ENCODE assay signal across 8 cellular contexts in the genomic region with DNA sequence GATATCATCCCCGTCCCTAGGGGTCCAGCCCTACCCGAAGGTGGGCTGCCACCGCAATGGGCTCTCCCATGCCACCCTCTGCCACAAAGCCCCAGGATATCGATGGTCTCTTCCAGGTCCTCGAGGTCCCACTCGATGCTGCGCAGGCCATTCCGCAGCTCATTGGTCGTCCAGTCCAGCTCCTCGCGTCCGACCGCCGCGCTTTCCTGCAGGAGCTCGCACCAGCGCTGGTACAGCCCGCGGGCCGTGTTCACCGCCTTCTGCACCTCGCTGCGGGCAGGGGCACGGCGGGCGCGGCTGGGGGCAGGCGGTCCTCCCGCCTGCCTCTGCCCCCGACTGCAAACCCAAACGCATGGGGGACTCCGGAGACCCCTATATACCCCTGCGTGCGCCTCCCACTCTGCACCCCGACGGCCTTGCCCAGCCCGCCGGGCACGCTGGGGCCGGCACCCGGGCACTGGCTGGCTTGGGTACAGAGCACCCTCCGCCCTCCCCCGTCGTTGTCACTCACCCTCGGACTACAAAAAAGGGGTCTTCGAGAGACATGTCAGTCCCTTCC. TPM values are rescaled to one million over a fixed set of nuclear protein-coding genes. Genes with fewer than 3 reads are reported as not detected.
DNase-seq lines count a peak whose midpoint lies in the region; ATAC-seq and TF ChIP-seq lines count a peak whose summit lies in the region.

No MANE protein-coding gene starts in this region.

- peaks cover 18% of the 10 kb centered on the region for H3K27me3 ChIP-seq in MM.1S (replicated peaks; ENCODE audit: insufficient read depth, low read length)
- no peaks in the 10 kb centered on the region for H3K27me3 ChIP-seq in trophoblast cell (ENCODE audit: insufficient read depth, low read length)

- peak overlapping the region; percentile 84; the same call in 1 of the 2 replicates for H3K9ac ChIP-seq in MM.1S (ENCODE audit: low read length)
- peak overlapping the region; percentile 70 for H3K9ac ChIP-seq in trophoblast cell (ENCODE audit: low read length)

- H3K27ac ChIP-seq in MM.1S (ENCODE audit: low read length), result no peak overlapping the region
- no peak overlapping the region for H3K27ac ChIP-seq in trophoblast cell (ENCODE audit: low read depth, low read length)

- no CpG with 5 or more reads among the region's 46 CpGs for WGBS in trophoblast cell (ENCODE audit: extremely low coverage, insufficient coverage, insufficient read length)

- no peak overlapping the region for H2BK12ac ChIP-seq in trophoblast cell (ENCODE audit: low read length)

- no peaks in the 10 kb centered on the region for H3K9me2 ChIP-seq in MM.1S (replicated peaks; ENCODE audit: insufficient read depth, low read length)

- ATAC-seq in GM21619 (IDR thresholded peaks at IDR 0.05; ENCODE audit: unreplicated experiment) (no peak), GM18870 (IDR thresholded peaks at IDR 0.05; ENCODE audit: unreplicated experiment) (no peak)

- no peak overlapping the region for H2AK5ac ChIP-seq in trophoblast cell (ENCODE audit: low read length)

- peak overlapping the region; percentile 61 for H3K18ac ChIP-seq in trophoblast cell (ENCODE audit: low read length)

- H2BK120ac ChIP-seq in trophoblast cell (ENCODE audit: insufficient read depth, low read length, poor library complexity), result peak overlapping the region; percentile 47

- H3K4me1 Mint-ChIP-seq in activated CD4-positive, alpha-beta memory T cell treated with anti-CD3 and anti-CD28 coated beads, Interleukin-2, amount 10 ng/mL, durations not matched to agents 7 days and 5 days, result peaks cover 24% of the 10 kb centered on the region

- TF ChIP-seq CTCF in MM.1S (IDR thresholded peaks at IDR 0.05; ENCODE audit: low read length), result no peak

- H2AFZ ChIP-seq in MM.1S (ENCODE audit: low read length), result peak overlapping the region; percentile 95
- peak overlapping the region; percentile 34 for H2AFZ ChIP-seq in trophoblast cell (ENCODE audit: insufficient read depth, low read length, poor library complexity)

- H3K36me3 Mint-ChIP-seq in activated CD4-positive, alpha-beta memory T cell treated with anti-CD3 and anti-CD28 coated beads, Interleukin-2, amount 10 ng/mL, durations not matched to agents 7 days and 5 days (ENCODE audit: low read depth), result peaks cover 32% of the 10 kb centered on the region

- peak overlapping the region; percentile 41 for H3K4ac ChIP-seq in trophoblast cell (ENCODE audit: low read depth, low read length)

- H2BK5ac ChIP-seq in trophoblast cell (ENCODE audit: low read depth, low read length, poor library complexity), result peak overlapping the region; percentile 2

- no peaks in the 10 kb centered on the region for H3K36me3 ChIP-seq in MM.1S (replicated peaks; ENCODE audit: insufficient read depth, low read length)
- peaks cover 5 to 13% of the 10 kb centered on the region in 2 experiments for H3K36me3 ChIP-seq in trophoblast cell (ENCODE audit: control insufficient read depth in 1 of 2, insufficient read depth in 2 of 2, low read length in 2 of 2)

- peak overlapping the region; percentile 95 for H3K4me3 Mint-ChIP-seq in activated CD4-positive, alpha-beta memory T cell treated with anti-CD3 and anti-CD28 coated beads, Interleukin-2, amount 10 ng/mL, durations not matched to agents 7 days and 5 days

- peak overlapping the region; percentile 69 for H4K91ac ChIP-seq in trophoblast cell (ENCODE audit: low read depth, low read length)

- H3K4me2 ChIP-seq in MM.1S (ENCODE audit: low read depth, low read length), result peak overlapping the region; percentile 97
- peak overlapping the region; percentile 71 for H3K4me2 ChIP-seq in trophoblast cell (ENCODE audit: low read length)

- POLR2A ChIA-PET in activated CD4-positive, alpha-beta memory T cell treated with anti-CD3 and anti-CD28 coated beads, Interleukin-2, amount 10 ng/mL, durations not matched to agents 7 days and 5 days (lab: Charles Lee), result interaction anchor here (1.0 to 5.0 kb wide), 10 partner anchors 13 to 66 kb away, joined by 3 to 335 read pairs (median 8); a partner anchor contains a TSS

- peak; percentile 40 for DNase-seq in activated naive CD4-positive, alpha-beta T cell treated with Interleukin-2 at 50 U/mL for 16 hours
- DNase-seq in activated naive CD4-positive, alpha-beta T cell treated with anti-CD3 and anti-CD28 coated beads, Interleukin-2, amount 50 U/mL, for 16 hours, result no peak
- DNase-seq in MM.1S, result peak; percentile 49
- DNase-seq in activated CD4-positive, alpha-beta memory T cell treated with anti-CD3 and anti-CD28 coated beads, Interleukin-2, amount 10 ng/mL, durations not matched to agents 7 days and 5 days, result peak; percentile 52
- peak; percentile 61 for DNase-seq in glomerular visceral epithelial cell (ENCODE audit: extremely low spot score)
- DNase-seq in trophoblast cell, result peak in 1 of 2 donors; percentile 48

- peak overlapping the region; percentile 99 for H3K27ac Mint-ChIP-seq in activated CD4-positive, alpha-beta memory T cell treated with anti-CD3 and anti-CD28 coated beads, Interleukin-2, amount 10 ng/mL, durations not matched to agents 7 days and 5 days

- H3K79me1 ChIP-seq in trophoblast cell (ENCODE audit: low read length), result peaks cover 45% of the 10 kb centered on the region

- CTCF ChIA-PET in activated CD4-positive, alpha-beta memory T cell treated with anti-CD3 and anti-CD28 coated beads, Interleukin-2, amount 10 ng/mL, durations not matched to agents 7 days and 5 days (lab: Charles Lee), result interaction anchor here (0.9 to 2.3 kb wide), 11 partner anchors 18 to 184 kb away, joined by 3 to 13 read pairs (median 4); a partner anchor contains a TSS

- no peaks in the 10 kb centered on the region for H3K9me3 Mint-ChIP-seq in activated CD4-positive, alpha-beta memory T cell treated with anti-CD3 and anti-CD28 coated beads, Interleukin-2, amount 10 ng/mL, durations not matched to agents 7 days and 5 days

- H3K79me2 ChIP-seq in MM.1S (ENCODE audit: low read length) (peaks cover 3% of the 10 kb centered on the region; the same call in 1 of the 2 replicates), trophoblast cell (ENCODE audit: control insufficient read depth, insufficient read depth, low read length, poor library complexity) (peaks cover 42% of the 10 kb centered on the region)

- peak overlapping the region; percentile 80 for H4K8ac ChIP-seq in trophoblast cell (ENCODE audit: low read depth, low read length)

- H4K20me1 ChIP-seq in MM.1S (ENCODE audit: insufficient read depth, low read length), result no peaks in the 10 kb centered on the region

- H3K4me3 ChIP-seq in MM.1S (ENCODE audit: low read length) (peak overlapping the region; percentile 91), trophoblast cell (ENCODE audit: low read depth, low read length) (peak overlapping the region; percentile 86)

- H3F3A ChIP-seq in MM.1S (ENCODE audit: insufficient read depth, low read length), result no peaks in the 10 kb centered on the region

- H3K4me1 ChIP-seq in MM.1S (ENCODE audit: low read length) (peaks cover 24% of the 10 kb centered on the region), trophoblast cell (ENCODE audit: control insufficient read depth in 1 of 2, insufficient read depth in 2 of 2, low read length in 2 of 2) (peaks cover 0 to 3% of the 10 kb centered on the region in 2 experiments)

- no peaks in the 10 kb centered on the region for H3K9me3 ChIP-seq in MM.1S (replicated peaks; ENCODE audit: insufficient read depth, low read length)
- H3K9me3 ChIP-seq in trophoblast cell (ENCODE audit: insufficient read depth, low read depth, low read length), result peaks cover 3% of the 10 kb centered on the region

- H4K12ac ChIP-seq in trophoblast cell (ENCODE audit: low read depth, low read length), result peak overlapping the region; percentile 59

- H3K27me3 Mint-ChIP-seq in activated CD4-positive, alpha-beta memory T cell treated with anti-CD3 and anti-CD28 coated beads, Interleukin-2, amount 10 ng/mL, durations not matched to agents 7 days and 5 days, result no peaks in the 10 kb centered on the region

- H3K14ac ChIP-seq in trophoblast cell (ENCODE audit: low read length), result peak overlapping the region; percentile 58

- H3K23ac ChIP-seq in trophoblast cell (ENCODE audit: low read length), result no peak overlapping the region

RNA-seq across cellular contexts. Expression of a gene that starts 0.5 kb away (rescaled TPM):
- total RNA-seq in activated CD4-positive, alpha-beta memory T cell treated with anti-CD3 and anti-CD28 coated beads, Interleukin-2, amount 10 ng/mL, durations not matched to agents 7 days and 5 days, result 10 to 100 TPM; 69.0 to 72.2 TPM
- 45.9 and 47.7 TPM in 2 replicates for polyA plus RNA-seq in trophoblast cell (2013)

RNA-seq across cellular contexts. Expression of a gene that starts 0.5 kb away (rescaled TPM):
- total RNA-seq in activated CD4-positive, alpha-beta memory T cell treated with anti-CD3 and anti-CD28 coated beads, Interleukin-2, amount 10 ng/mL, durations not matched to agents 7 days and 5 days, result 100 to 1,000 TPM; 231 to 234 TPM
- 139 and 150 TPM in 2 replicates for polyA plus RNA-seq in trophoblast cell (2013)

RNA-seq across cellular contexts. Expression of a gene that starts 31.6 kb away (rescaled TPM):
- total RNA-seq in activated CD4-positive, alpha-beta memory T cell treated with anti-CD3 and anti-CD28 coated beads, Interleukin-2, amount 10 ng/mL, durations not matched to agents 7 days and 5 days, result 10 to 100 TPM; 74.5 to 82.2 TPM
- polyA plus RNA-seq in trophoblast cell (2013), result 149 and 154 TPM in 2 replicates

RNA-seq across cellular contexts. Expression of a gene that starts 33.2 kb away (rescaled TPM):
- total RNA-seq in activated CD4-positive, alpha-beta memory T cell treated with anti-CD3 and anti-CD28 coated beads, Interleukin-2, amount 10 ng/mL, durations not matched to agents 7 days and 5 days, result 10 to 100 TPM; 29.4 to 29.7 TPM
- 26.6 and 28.8 TPM in 2 replicates for polyA plus RNA-seq in trophoblast cell (2013)

RNA-seq across cellular contexts. Expression of a gene that starts 47.0 kb away (rescaled TPM):
- 1 to 10 TPM; 5.7 to 6.2 TPM for total RNA-seq in activated CD4-positive, alpha-beta memory T cell treated with anti-CD3 and anti-CD28 coated beads, Interleukin-2, amount 10 ng/mL, durations not matched to agents 7 days and 5 days
- 0.10 and 0.16 TPM in 2 replicates for polyA plus RNA-seq in trophoblast cell (2013)
